ENCODE assay signal across 9 cellular contexts in genomic region chr1:206496131-206496793, GRCh38. TPM values are rescaled to one million over a fixed set of nuclear protein-coding genes. Genes with fewer than 3 reads are reported as not detected.
DNase-seq lines count a peak whose midpoint lies in the region; ATAC-seq, FAIRE-seq and TF ChIP-seq lines count a peak whose summit lies in the region.
"Had no signal": no experiment of that assay in that cellular context is flagged by ENCODE, and none has a peak within 500 bp of the region (broad histone marks: within the 10 kb centered on the region; RNA-seq: fewer than 3 reads in every experiment).

No MANE protein-coding gene starts in this region.

- no peaks in the 10 kb centered on the region for H3K9me2 ChIP-seq in Karpas-422 (replicated peaks; ENCODE audit: insufficient read depth, low read length)

- H3K36me3 ChIP-seq in Karpas-422 (ENCODE audit: insufficient read depth, low read length): peaks cover 42% of the 10 kb centered on the region

- no peak overlapping the region for H3K27ac ChIP-seq in Karpas-422 (ENCODE audit: low read length)

- H3K9me3 Mint-ChIP-seq in memory B cell: no peaks in the 10 kb centered on the region

- H3K4me3 ChIP-seq in Karpas-422 (ENCODE audit: low read length): no peak overlapping the region
- H3K4me3 ChIP-seq: heart left ventricle had no signal

- no peaks in the 10 kb centered on the region for H3K9me3 ChIP-seq in Karpas-422 (ENCODE audit: low read length)
- H3K9me3 ChIP-seq: heart left ventricle had no signal

- H3K79me2 ChIP-seq in Karpas-422 (ENCODE audit: low read length): no peaks in the 10 kb centered on the region

- H2AFZ ChIP-seq in Karpas-422 (ENCODE audit: low read length): no peak overlapping the region

- H3K4me1 ChIP-seq in Karpas-422 (ENCODE audit: low read length): peaks cover 12% of the 10 kb centered on the region

- peak overlapping the region; percentile 91 for H3K27ac Mint-ChIP-seq in memory B cell

- DNase-seq in GM12892 (ENCODE audit: insufficient read length) (no peak), MV-4-11 (lab: John Stamatoyannopoulos, UW) (peak; percentile 49), memory B cell (ENCODE audit: low spot score in 2 of 2) (no peak), Karpas-422 (no peak), cerebellum (ENCODE audit: low spot score) (no peak), iPS-NIHi7 (ENCODE audit: extremely low spot score) (no peak)

- peaks cover 31% of the 10 kb centered on the region for H3K4me1 Mint-ChIP-seq in memory B cell

- no peak overlapping the region for H3K4me2 ChIP-seq in Karpas-422 (ENCODE audit: low read depth, low read length, poor library complexity, severe bottlenecking)

- no peak overlapping the region for H3K9ac ChIP-seq in Karpas-422 (ENCODE audit: low read length)

- no peaks in the 10 kb centered on the region for H3K27me3 Mint-ChIP-seq in memory B cell

- peak; percentile 88 for FAIRE-seq in GM12892 (lab: Jason Lieb, UNC)

- no peak for TF ChIP-seq POLR2A in GM12892 (IDR thresholded peaks at IDR 0.05; ENCODE audit: low read depth, low read length)

- H3K27me3 ChIP-seq in Karpas-422 (ENCODE audit: low read length): no peaks in the 10 kb centered on the region
- H3K27me3 ChIP-seq: heart left ventricle had no signal

- no peaks in the 10 kb centered on the region; the same call in 1 of the 2 replicates for H4K20me1 ChIP-seq in Karpas-422 (ENCODE audit: insufficient read depth, low read depth, low read length)

- ATAC-seq in GM21367 (IDR thresholded peaks at IDR 0.05; ENCODE audit: unreplicated experiment) (peak; percentile 45), memory B cell (ENCODE audit: low read depth) (peak; percentile 55), HG03139 (IDR thresholded peaks at IDR 0.05; ENCODE audit: unreplicated experiment) (no peak)

- peak overlapping the region; percentile 32 for H3K4me3 Mint-ChIP-seq in memory B cell

- peaks cover 14% of the 10 kb centered on the region for H3K36me3 Mint-ChIP-seq in memory B cell

RNA-seq across cellular contexts. Expression of gene RASSF5, which starts 11.1 kb away (rescaled TPM):
- polyA plus RNA-seq in GM12892 (2012; ENCODE audit: missing spikeins): 43.0 TPM
- total RNA-seq in Karpas-422 (2014; rRNA removed; shearing (Covaris generic); ENCODE audit: low replicate concordance): 27.2 and 29.5 TPM in 2 replicates
- 2.7 TPM for total RNA-seq in cerebellum

RNA-seq across cellular contexts. Expression of gene IKBKE, which starts 26.0 kb away (rescaled TPM):
- 13.8 TPM for polyA plus RNA-seq in GM12892 (2012; ENCODE audit: missing spikeins)
- 36.0 and 45.4 TPM in 2 replicates for total RNA-seq in Karpas-422 (2014; rRNA removed; shearing (Covaris generic); ENCODE audit: low replicate concordance)
- 2.5 TPM for total RNA-seq in cerebellum

Comparison
In these comparisons a context has a peak if more than half of its experiments do, and no peak if none do; other contexts are left out.
1. RNA of gene IKBKE, which starts 26.0 kb away (total RNA-seq): 36.0 to 45.4 TPM in Karpas-422; 2.5 TPM in cerebellum (single experiment); every median in the first group is over 10 times any median in the second.